ENCODE assay signal across 27 cellular contexts in genomic region chr7:29606830-29607229, GRCh38. TPM values are rescaled to one million over a fixed set of nuclear protein-coding genes. Genes with fewer than 3 reads are reported as not detected.
DNase-seq lines count a peak whose midpoint lies in the region; ATAC-seq and TF ChIP-seq lines count a peak whose summit lies in the region.
"Had no signal": no experiment of that assay in that cellular context is flagged by ENCODE, and none has a peak within 500 bp of the region (broad histone marks: within the 10 kb centered on the region; RNA-seq: fewer than 3 reads in every experiment).

No MANE protein-coding gene starts in this region.

- ATAC-seq in left ventricle myocardium superior = no peak
- ATAC-seq: psoas muscle had no signal

- peaks cover 6% of the 10 kb centered on the region for H3K27me3 Mint-ChIP-seq in activated CD4-positive, alpha-beta memory T cell treated with anti-CD3 and anti-CD28 coated beads, Interleukin-2, amount 10 ng/mL, durations not matched to agents 7 days and 5 days

- H3K27ac Mint-ChIP-seq in activated CD4-positive, alpha-beta memory T cell treated with anti-CD3 and anti-CD28 coated beads, Interleukin-2, amount 10 ng/mL, durations not matched to agents 7 days and 5 days = no peak overlapping the region
- H3K27ac Mint-ChIP-seq: activated naive CD4-positive, alpha-beta T cell treated with anti-CD3 and anti-CD28 coated beads, Interleukin-2, amount 50 U/mL, for 24 hours; H9; IgD-negative memory B cell had no signal

- peak overlapping the region in 1 of 2 donors; percentile 45 for H3K9ac ChIP-seq in mucosa of rectum (ENCODE audit: low read depth in 1 of 2, low read length in 2 of 2)

- no peaks in the 10 kb centered on the region for H3K36me3 Mint-ChIP-seq in activated CD4-positive, alpha-beta memory T cell treated with anti-CD3 and anti-CD28 coated beads, Interleukin-2, amount 10 ng/mL, durations not matched to agents 7 days and 5 days (ENCODE audit: low read depth)
- H3K36me3 Mint-ChIP-seq: activated naive CD4-positive, alpha-beta T cell treated with anti-CD3 and anti-CD28 coated beads, Interleukin-2, amount 50 U/mL, for 24 hours had no signal

- H3K9me3 ChIP-seq in cardiac muscle cell (ENCODE audit: low read depth) (no peaks in the 10 kb centered on the region), mucosa of rectum (ENCODE audit: control insufficient read depth in 2 of 2, low read length in 2 of 2) (no peaks in the 10 kb centered on the region)
- H3K9me3 ChIP-seq: heart left ventricle, psoas muscle had no signal

- H3K4me1 Mint-ChIP-seq in activated CD4-positive, alpha-beta memory T cell treated with anti-CD3 and anti-CD28 coated beads, Interleukin-2, amount 10 ng/mL, durations not matched to agents 7 days and 5 days = no peaks in the 10 kb centered on the region
- H3K4me1 Mint-ChIP-seq: activated naive CD4-positive, alpha-beta T cell treated with anti-CD3 and anti-CD28 coated beads, Interleukin-2, amount 50 U/mL, for 24 hours; central memory CD8-positive, alpha-beta T cell had no signal

- POLR2A ChIA-PET in activated CD4-positive, alpha-beta memory T cell treated with anti-CD3 and anti-CD28 coated beads, Interleukin-2, amount 10 ng/mL, durations not matched to agents 7 days and 5 days (lab: Charles Lee) = no interaction called here

- H3K4me3 Mint-ChIP-seq in activated CD4-positive, alpha-beta memory T cell treated with anti-CD3 and anti-CD28 coated beads, Interleukin-2, amount 10 ng/mL, durations not matched to agents 7 days and 5 days = no peak overlapping the region
- H3K4me3 Mint-ChIP-seq: activated naive CD4-positive, alpha-beta T cell treated with anti-CD3 and anti-CD28 coated beads, Interleukin-2, amount 50 U/mL, for 24 hours; central memory CD8-positive, alpha-beta T cell; H9; IgD-negative memory B cell had no signal

- H3K27me3 ChIP-seq in cardiac muscle cell (no peaks in the 10 kb centered on the region), mucosa of rectum (ENCODE audit: control insufficient read depth in 2 of 2, insufficient read depth in 2 of 2, low read length in 2 of 2) (no peaks in the 10 kb centered on the region)
- H3K27me3 ChIP-seq: dorsolateral prefrontal cortex, heart left ventricle had no signal

- H3K9me3 Mint-ChIP-seq in activated CD4-positive, alpha-beta memory T cell treated with anti-CD3 and anti-CD28 coated beads, Interleukin-2, amount 10 ng/mL, durations not matched to agents 7 days and 5 days = no peaks in the 10 kb centered on the region
- H3K9me3 Mint-ChIP-seq: central memory CD8-positive, alpha-beta T cell had no signal

- peaks cover 51% of the 10 kb centered on the region for H3K4me1 ChIP-seq in cardiac muscle cell (ENCODE audit: low read depth)
- H3K4me1 ChIP-seq in mucosa of rectum (ENCODE audit: control insufficient read depth in 2 of 2, insufficient read depth in 2 of 2, low read length in 2 of 2) = peaks cover 18 to 46% of the 10 kb centered on the region in 2 donors
- H3K4me1 ChIP-seq: psoas muscle had no signal

- DNase-seq in cardiac muscle cell (ENCODE audit: low read depth in 1 of 2, low spot score in 1 of 2) (no peak), left ventricle myocardium superior (no peak), epithelial cell of prostate (ENCODE audit: low read depth, low spot score) (no peak), DMS153 treated with DMSO at 0.1 percent for 48 hours (lab: John Stamatoyannopoulos, UW; ENCODE audit: unreplicated experiment) (no peak), coronary artery (ENCODE audit: low spot score) (no peak), SW480 (ENCODE audit: low spot score) (no peak)
- DNase-seq in activated CD4-positive, alpha-beta memory T cell treated with anti-CD3 and anti-CD28 coated beads, Interleukin-2, amount 10 ng/mL, durations not matched to agents 7 days and 5 days = no peak
- DNase-seq: activated CD4-positive, alpha-beta T cell treated with anti-CD3 and anti-CD28 coated beads, Interleukin-2, amount 50 U/mL, for 48 hours; activated CD4-positive, CD25-positive, alpha-beta regulatory T cell; activated CD8-positive, alpha-beta memory T cell treated with anti-CD3 and anti-CD28 coated beads, Interleukin-2, amount 50 U/mL, for 48 hours; anterior cingulate cortex; dorsolateral prefrontal cortex; GDM1; H9; heart left ventricle; NCI-H1105; NCI-H187 treated with DMSO at 0.1 percent for 48 hours; NCI-H524 treated with DMSO at 0.1 percent for 48 hours; psoas muscle; SIG-M5; stimulated activated naive CD4-positive, alpha-beta T cell treated with Interleukin-2 at 50 U/mL for 16 hours had no signal

- no peak overlapping the region for H3K4me3 ChIP-seq in cardiac muscle cell
- H3K4me3 ChIP-seq in mucosa of rectum (ENCODE audit: low read length in 2 of 2) = peak overlapping the region in 1 of 2 donors; percentile 11
- no peak overlapping the region for H3K4me3 ChIP-seq in coronary artery
- H3K4me3 ChIP-seq: dorsolateral prefrontal cortex, heart left ventricle, psoas muscle had no signal

- H3K36me3 ChIP-seq in cardiac muscle cell (no peaks in the 10 kb centered on the region), mucosa of rectum (ENCODE audit: control insufficient read depth in 2 of 2, insufficient read depth in 2 of 2, low read length in 2 of 2) (no peaks in the 10 kb centered on the region)
- H3K36me3 ChIP-seq: heart left ventricle had no signal

- H3K27ac ChIP-seq in cardiac muscle cell = peak overlapping the region; percentile 78
- peak overlapping the region; percentile 52 for H3K27ac ChIP-seq in epithelial cell of prostate
- H3K27ac ChIP-seq in mucosa of rectum (ENCODE audit: low read depth in 2 of 2, low read length in 2 of 2) = peak overlapping the region; percentile 86 to 89
- H3K27ac ChIP-seq in coronary artery = peak overlapping the region in 1 of 2 donors; percentile 26
- H3K27ac ChIP-seq: dorsolateral prefrontal cortex, heart left ventricle, psoas muscle had no signal

- intact Hi-C loops in left ventricle myocardium superior (cut with micrococcal nuclease) = no loop called here

- TF ChIP-seq CTCF in cardiac muscle cell (IDR thresholded peaks at IDR 0.05; ENCODE audit: low read depth, low read length) (no peak), coronary artery (IDR thresholded peaks at IDR 0.05) (no peak)

- CTCF ChIA-PET in activated CD4-positive, alpha-beta memory T cell treated with anti-CD3 and anti-CD28 coated beads, Interleukin-2, amount 10 ng/mL, durations not matched to agents 7 days and 5 days (lab: Charles Lee) = no interaction called here

RNA-seq across cellular contexts. Expression of gene PRR15, which starts 43.2 kb away (rescaled TPM):
- total RNA-seq in cardiac muscle cell = 4.9 and 8.9 TPM in 2 replicates
- polyA plus RNA-seq in cardiac muscle cell = 3.4 and 4.3 TPM in 2 replicates
- 0.35 TPM for total RNA-seq in left ventricle myocardium superior
- total RNA-seq in activated CD4-positive, alpha-beta memory T cell treated with anti-CD3 and anti-CD28 coated beads, Interleukin-2, amount 10 ng/mL, durations not matched to agents 7 days and 5 days = not detected
- total RNA-seq: lung microvascular endothelial cell; T-helper 1 cell treated with Interleukin-12 subunit alpha and Interleukin-12 subunit beta and Interleukin-4 antibody, amounts not matched to agents 30 ng/mL and 1 ng/mL, for 36 hours had no signal
- polyA plus RNA-seq: IgD-negative memory B cell had no signal
